ENCODE assay signal across 15 cellular contexts in genomic region chr10:75956624-75957023, GRCh38.
DNase-seq lines count a peak whose midpoint lies in the region; ATAC-seq and TF ChIP-seq lines count a peak whose summit lies in the region.
"Had no signal": no experiment of that assay in that cellular context is flagged by ENCODE, and none has a peak within 500 bp of the region (broad histone marks: within the 10 kb centered on the region; RNA-seq: fewer than 3 reads in every experiment).

No MANE protein-coding gene starts in this region.

- ATAC-seq in GM21576 (IDR thresholded peaks at IDR 0.05; ENCODE audit: unreplicated experiment) (no peak), GM21367 (IDR thresholded peaks at IDR 0.05; ENCODE audit: unreplicated experiment) (no peak)
- ATAC-seq: esophagus mucosa, Panc1 had no signal

- H3K4me3 ChIP-seq in HL-60 (replicated peaks; ENCODE audit: insufficient read depth, low read length), result no peak overlapping the region
- H3K4me3 ChIP-seq: BLaER1 treated with 17β-estradiol and CSF1 and Interleukin-3, amounts not matched to agents 10 nM and 100 nM; HAP-1; vagina had no signal

- peak overlapping the region; percentile 42; the same call in 1 of the 2 replicates for H3K27ac ChIP-seq in HL-60 (replicated peaks)
- H3K27ac ChIP-seq: vagina had no signal

- H3K27me3 ChIP-seq in HL-60 (ENCODE audit: insufficient read depth, poor library complexity, severe bottlenecking), result no peaks in the 10 kb centered on the region
- H3K27me3 ChIP-seq: BLaER1 treated with 17β-estradiol and CSF1 and Interleukin-3, amounts not matched to agents 10 nM and 100 nM; vagina had no signal

- in situ Hi-C loops in SK-MEL-5 (cut with HindIII; ENCODE audit: low pct_unique_long_range_greater_than_20kb, low sequenced_read_pairs), result no loop called here

- TF ChIP-seq CTCF in HL-60 (IDR thresholded peaks at IDR 0.05; ENCODE audit: insufficient read depth, low read length), result no peak

- DNase-seq in CD1c-positive myeloid dendritic cell (ENCODE audit: extremely low spot score) (peak; percentile 39), HL-60 (ENCODE audit: low read depth in 1 of 2, low spot score in 1 of 2) (peak; percentile 16 to 47), SK-MEL-5 (ENCODE audit: low read depth, low spot score) (peak; percentile 20), iris pigment epithelial cell (ENCODE audit: low read depth) (peak; percentile 5), NCI-H187 treated with DMSO at 0.1 percent for 48 hours (lab: John Stamatoyannopoulos, UW) (no peak)
- DNase-seq in activated CD4-positive, alpha-beta T cell treated with anti-CD3 and anti-CD28 coated beads for 4 hours, result no peak
- DNase-seq: activated T-cell treated with anti-CD3 and anti-CD28 coated beads, Interleukin-2, amount 50 U/mL, for 1 hour; NCI-H146 had no signal

Comparison
In these comparisons a context has a peak if more than half of its experiments do, and no peak if none do; other contexts are left out.
1. DNase-seq: peak in CD1c-positive myeloid dendritic cell (single experiment), HL-60 (2 of 2), SK-MEL-5 (single experiment) and iris pigment epithelial cell (single experiment); none in NCI-H187 treated with DMSO at 0.1 percent for 48 hours (single experiment) and activated CD4-positive, alpha-beta T cell treated with anti-CD3 and anti-CD28 coated beads for 4 hours (0 of 2).